In genomic region chr17:35819456-35819855, GRCh38 we compare ENCODE assay signal across 2 cellular contexts.
TF ChIP-seq lines count a peak whose summit lies in the region.

No MANE protein-coding gene starts in this region.

TF ChIP-seq in IMR-90, 13 proteins besides CTCF, POLR2A, EP300 and RAD21:
- no peak for TF ChIP-seq CEBPB (IDR thresholded peaks at IDR 0.05; ENCODE audit: low read depth, low read length)
- peak; percentile 93 for TF ChIP-seq MAFK (IDR thresholded peaks at IDR 0.05; ENCODE audit: low read depth, low read length)

TF ChIP-seq in H1, 55 proteins besides CTCF, POLR2A, EP300 and RAD21:
- TF ChIP-seq KDM4A (IDR thresholded peaks at IDR 0.05; ENCODE audit: low read depth, low read length, severe bottlenecking): no peak
- peak; percentile 37; the same call in 1 of the 2 replicates for TF ChIP-seq MAFK (IDR thresholded peaks at IDR 0.05; ENCODE audit: low read depth, low read length)
